In genomic region chr3:55690746-55691540, GRCh38 we compare ENCODE assay signal across 1 cellular context.
TF ChIP-seq lines count a peak whose summit lies in the region.

No MANE protein-coding gene starts in this region.

TF ChIP-seq in GM12878, 131 proteins besides CTCF, POLR2A, EP300 and RAD21 (continued from another document):
- TF ChIP-seq PAX5 (IDR thresholded peaks at IDR 0.05; ENCODE audit: borderline replicate concordance, low read depth, low read length) = peak; percentile 74; the same call in 1 of the 2 replicates
